8 cellular contexts compared by ENCODE assay signal in genomic region chr5:154196955-154197652, GRCh38. TPM values are rescaled to one million over a fixed set of nuclear protein-coding genes. Genes with fewer than 3 reads are reported as not detected.
A peak's percentile ranks its signal among the peaks of the same experiment; 100 is the strongest.
DNase-seq lines count a peak whose midpoint lies in the region; ATAC-seq and TF ChIP-seq lines count a peak whose summit lies in the region.

No MANE protein-coding gene starts in this region.

- H3K27me3 Mint-ChIP-seq in glutamatergic neuron (ENCODE audit: unreplicated experiment), result peaks cover 4% of the 10 kb centered on the region

- H3K27ac Mint-ChIP-seq in glutamatergic neuron (ENCODE audit: unreplicated experiment), result no peak overlapping the region

- H3K4me3 ChIP-seq in LNCaP clone FGC (ENCODE audit: low read depth, low read length), result no peak overlapping the region

- H3K36me3 Mint-ChIP-seq in glutamatergic neuron (ENCODE audit: unreplicated experiment), result no peaks in the 10 kb centered on the region

- TF ChIP-seq CTCF in LNCaP clone FGC (IDR thresholded peaks at IDR 0.05; ENCODE audit: control insufficient read depth, extremely low read depth, insufficient read depth) (peak; percentile 43), glutamatergic neuron (IDR thresholded peaks at IDR 0.05; ENCODE audit: partially characterized antibody, unreplicated experiment) (no peak)

- H3K9me3 Mint-ChIP-seq in glutamatergic neuron (ENCODE audit: unreplicated experiment), result peaks cover 2% of the 10 kb centered on the region

- H3K4me3 Mint-ChIP-seq in glutamatergic neuron (ENCODE audit: unreplicated experiment), result no peak overlapping the region

- DNase-seq in NCI-H2196 (lab: John Stamatoyannopoulos, UW; ENCODE audit: unreplicated experiment) (peak; percentile 50), NCI-H2196 treated with DMSO at 0.1 percent for 48 hours (lab: John Stamatoyannopoulos, UW; ENCODE audit: unreplicated experiment) (no peak), LNCaP clone FGC (ENCODE audit: low read depth) (no peak), amniotic stem cell (lab: John Stamatoyannopoulos, UW) (peak; percentile 30), left lobe of liver (ENCODE audit: low spot score) (no peak), AG08395 (ENCODE audit: low spot score) (no peak), glutamatergic neuron (no peak)

- H3K4me1 Mint-ChIP-seq in glutamatergic neuron (ENCODE audit: low read depth, unreplicated experiment), result peaks cover 36% of the 10 kb centered on the region

- ATAC-seq in left lobe of liver, result peak; percentile 74
- ATAC-seq in GM21717 (IDR thresholded peaks at IDR 0.05; ENCODE audit: unreplicated experiment), result no peak

RNA-seq across cellular contexts. Expression of gene GALNT10, which starts 6.6 kb away (rescaled TPM):
- total RNA-seq in left lobe of liver (7.8 TPM), glutamatergic neuron (ENCODE audit: unreplicated experiment) (4.8 TPM)

Comparison
In these comparisons a context has a peak if more than half of its experiments do, and no peak if none do; other contexts are left out.
1. DNase-seq: peak in NCI-H2196 (single experiment) and amniotic stem cell (single experiment); none in NCI-H2196 treated with DMSO at 0.1 percent for 48 hours (single experiment), LNCaP clone FGC (single experiment), left lobe of liver (single experiment), AG08395 (single experiment) and glutamatergic neuron (single experiment).